ENCODE assay signal across 8 cellular contexts in genomic region chr6:29887330-29887818, GRCh38. TPM values are rescaled to one million over a fixed set of nuclear protein-coding genes. Genes with fewer than 3 reads are reported as not detected.
A peak's percentile ranks its signal among the peaks of the same experiment; 100 is the strongest.
DNase-seq lines count a peak whose midpoint lies in the region; ATAC-seq and TF ChIP-seq lines count a peak whose summit lies in the region.

No MANE protein-coding gene starts in this region.

- in situ Hi-C loops in transverse colon (cut with MboI; ENCODE audit: low pct_ligation_motif_present in 1 of 4, low pct_unique_long_range_greater_than_20kb in 1 of 4, low sequenced_read_pairs in 3 of 4), result no loop called here

- no peaks in the 10 kb centered on the region for H3K27me3 Mint-ChIP-seq in effector memory CD8-positive, alpha-beta T cell

- H3K9me3 ChIP-seq in mononuclear cell (ENCODE audit: low read depth, low read length) (no peaks in the 10 kb centered on the region), transverse colon (no peaks in the 10 kb centered on the region)

- no peaks in the 10 kb centered on the region for H3K36me3 ChIP-seq in ACC112 (ENCODE audit: insufficient read depth, low read length)
- H3K36me3 ChIP-seq in transverse colon, result no peaks in the 10 kb centered on the region

- H3K36me3 Mint-ChIP-seq in effector memory CD8-positive, alpha-beta T cell (ENCODE audit: insufficient read depth), result peaks cover 9% of the 10 kb centered on the region

- H3K4me1 ChIP-seq in ACC112 (ENCODE audit: control insufficient read depth, insufficient read depth, low read length, unreplicated experiment) (peaks cover 7% of the 10 kb centered on the region), mononuclear cell (ENCODE audit: insufficient read depth, low read length) (peaks cover 15% of the 10 kb centered on the region), transverse colon (peaks cover 0 to 4% (median 0%) of the 10 kb centered on the region in 4 donors)

- H3K9me3 Mint-ChIP-seq in effector memory CD8-positive, alpha-beta T cell, result no peaks in the 10 kb centered on the region

- no peaks in the 10 kb centered on the region for H3K79me2 ChIP-seq in ACC112 (ENCODE audit: control insufficient read depth, insufficient read depth, low read length, unreplicated experiment)

- H3K4me1 Mint-ChIP-seq in effector memory CD8-positive, alpha-beta T cell (ENCODE audit: low read depth in 2 of 2), result peaks cover 15 to 16% of the 10 kb centered on the region in 2 donors

- DNase-seq in activated CD4-positive, alpha-beta T cell treated with anti-CD3 and anti-CD28 coated beads for 4 hours, result peak; percentile 25 to 51
- DNase-seq in effector memory CD8-positive, alpha-beta T cell, result peak; percentile 30 to 41 (median 34)
- DNase-seq in transverse colon, result peak; percentile 74
- no peak for DNase-seq in SHP77 treated with DMSO at 0.1 percent for 48 hours (lab: John Stamatoyannopoulos, UW)

- H3K4me3 ChIP-seq in ACC112 (ENCODE audit: low read depth, low read length) (peak overlapping the region; percentile 79), mononuclear cell (ENCODE audit: low read length) (peak overlapping the region; percentile 75), transverse colon (peak overlapping the region in 3 of 4 donors; percentile 65 to 92 (median 74))

- intact Hi-C loops in transverse colon (cut with DNase I; ENCODE audit: low total_unique reads), result loop anchor here (5.0 kb wide), 1 partner anchor 90 kb away; no protein-coding TSS in a partner anchor

- TF ChIP-seq EP300 in transverse colon (IDR thresholded peaks at IDR 0.05; ENCODE audit: low read depth), result no peak

- peak overlapping the region; percentile 77 to 96 for H3K4me3 Mint-ChIP-seq in effector memory CD8-positive, alpha-beta T cell

- H2AFZ ChIP-seq in ACC112 (ENCODE audit: low read length, unreplicated experiment), result peak overlapping the region; percentile 66

- H3K27ac ChIP-seq in ACC112 (ENCODE audit: low read depth, low read length) (peak overlapping the region; percentile 25; the same call in 1 of the 2 replicates), transverse colon (peak overlapping the region in 3 of 4 donors; percentile 87 to 99 (median 97))

- WGBS in transverse colon (ENCODE audit: low coverage in 1 of 2), 2 donors, result 2 to 42% methylated on average over 2 to 28 of the region's 28 CpGs

- ATAC-seq in GM18867 (IDR thresholded peaks at IDR 0.05; ENCODE audit: unreplicated experiment) (peak; percentile 27), HG03378 (IDR thresholded peaks at IDR 0.05; ENCODE audit: unreplicated experiment) (peak; percentile 27)
- peak; percentile 10 for ATAC-seq in effector memory CD8-positive, alpha-beta T cell (replicated peaks)

- H3K27ac Mint-ChIP-seq in effector memory CD8-positive, alpha-beta T cell, result peak overlapping the region; percentile 89 to 100

- no peak for TF ChIP-seq CTCF in transverse colon (IDR thresholded peaks at IDR 0.05)

- no peak for TF ChIP-seq POLR2A in transverse colon (IDR thresholded peaks at IDR 0.05)

- no peaks in the 10 kb centered on the region for H3K27me3 ChIP-seq in ACC112 (ENCODE audit: insufficient read depth, low read length)
- H3K27me3 ChIP-seq in mononuclear cell (ENCODE audit: insufficient read depth, low read length), result no peaks in the 10 kb centered on the region
- no peaks in the 10 kb centered on the region for H3K27me3 ChIP-seq in transverse colon

RNA-seq across cellular contexts. Expression of gene HLA-A, which starts 55.0 kb away (rescaled TPM):
- total RNA-seq in mononuclear cell (1,869 TPM), transverse colon (1,000 to 10,000 TPM in 3 of 4 donors, 100 to 1,000 TPM in 1; 733 to 1,932 (median 1,470) TPM)

RNA-seq across cellular contexts. Expression of gene HLA-G, which starts 59.7 kb away (rescaled TPM):
- total RNA-seq in mononuclear cell (0.63 TPM), transverse colon (not detected)
